Comparison of ENCODE assay signal across 13 cellular contexts in the genomic region with DNA sequence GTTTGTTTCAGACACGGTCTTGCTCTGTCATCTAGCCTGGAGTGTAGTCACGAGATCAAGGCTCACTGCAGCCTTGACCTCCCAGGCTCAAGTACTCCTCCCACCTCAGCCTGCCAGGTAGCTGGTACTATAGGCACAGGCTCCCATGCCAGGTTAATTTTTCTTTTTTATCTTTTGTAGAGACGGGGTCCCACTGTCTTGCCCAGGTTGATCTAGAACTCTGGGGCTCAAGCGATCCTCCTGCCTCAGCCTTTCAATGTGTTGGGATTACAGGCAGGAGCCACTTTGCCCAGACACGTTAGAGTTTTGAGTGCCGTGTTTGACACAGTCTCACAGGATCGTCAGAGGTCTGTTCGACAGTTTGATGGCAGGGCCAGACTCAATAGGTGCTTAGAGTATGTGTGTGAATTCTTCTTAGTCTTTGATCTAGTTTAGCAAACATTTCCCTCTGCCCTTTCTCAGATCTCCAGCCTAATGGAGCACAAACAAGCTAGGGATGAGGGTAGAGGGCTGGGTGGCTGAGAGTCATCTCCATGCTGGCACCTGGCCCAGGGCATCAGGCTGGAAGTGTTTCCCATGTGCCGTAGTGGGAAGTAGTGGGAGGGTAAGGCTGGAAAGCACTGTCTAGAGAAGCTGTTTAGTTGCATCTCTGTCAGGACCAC.
DNase-seq lines count a peak whose midpoint lies in the region; ATAC-seq, FAIRE-seq and TF ChIP-seq lines count a peak whose summit lies in the region.
"Had no signal": no experiment of that assay in that cellular context is flagged by ENCODE, and none has a peak within 500 bp of the region (broad histone marks: within the 10 kb centered on the region; RNA-seq: fewer than 3 reads in every experiment).

No MANE protein-coding gene starts in this region.

- DNase-seq in D341Med (ENCODE audit: low spot score) (peak; percentile 9), M059J (ENCODE audit: low read depth) (peak; percentile 57), RWPE1 (ENCODE audit: low spot score) (no peak), keratinocyte (ENCODE audit: low read depth, low spot score) (no peak), epidermal melanocyte (ENCODE audit: insufficient read length, low spot score) (no peak), NCI-H2196 treated with DMSO at 0.1 percent for 48 hours (lab: John Stamatoyannopoulos, UW; ENCODE audit: unreplicated experiment) (no peak), lower lobe of right lung (no peak), superior temporal gyrus (ENCODE audit: extremely low spot score) (no peak)
- DNase-seq: activated naive CD4-positive, alpha-beta T cell; erythroblast; mucosa of descending colon; stimulated activated CD4-positive, alpha-beta T cell treated with anti-CD3 and anti-CD28 coated beads, Interleukin-4, amount 100 ng/mL, for 24 hours; stimulated activated naive CD4-positive, alpha-beta T cell treated with Interleukin-2 at 50 U/mL for 16 hours had no signal

- CTCF ChIA-PET in RWPE1 (lab: Yijun Ruan, JAX): interaction anchor here (0.7 to 1.1 kb wide), 2 partner anchors 33 to 53 kb away, joined by 3 to 4 read pairs; no protein-coding TSS in a partner anchor

- no peak for TF ChIP-seq CTCF in RWPE1 (conservative IDR thresholded peaks at IDR 0.05; ENCODE audit: low read depth)
- TF ChIP-seq CTCF in keratinocyte (optimal IDR thresholded peaks at IDR 0.05 in 1 of 3, IDR thresholded peaks at IDR 0.05 in 1 of 3, conservative IDR thresholded peaks at IDR 0.05 in 1 of 3; ENCODE audit: extremely low read depth in 1 of 3, insufficient read depth in 2 of 3, low read length in 3 of 3): no peak
- no peak for TF ChIP-seq CTCF in lower lobe of right lung (IDR thresholded peaks at IDR 0.05)

- H2AFZ ChIP-seq in keratinocyte (ENCODE audit: control insufficient read depth, low read length): peak overlapping the region; percentile 1

- H3K27ac ChIP-seq in RWPE1 (peak overlapping the region; percentile 16), keratinocyte (ENCODE audit: control insufficient read depth, insufficient read depth, low read length) (no peak overlapping the region), lower lobe of right lung (no peak overlapping the region)

- intact Hi-C loops in lower lobe of right lung (cut with DNase I): no loop called here

- H4K20me1 ChIP-seq in keratinocyte (ENCODE audit: control insufficient read depth, extremely low read depth, insufficient read depth, low read length): no peaks in the 10 kb centered on the region

- H3K79me2 ChIP-seq in keratinocyte (ENCODE audit: control insufficient read depth, insufficient read depth, low read length): no peaks in the 10 kb centered on the region

- H3K4me1 ChIP-seq in keratinocyte (ENCODE audit: control insufficient read depth, extremely low read depth, insufficient read depth, low read length) (peaks cover 43% of the 10 kb centered on the region), lower lobe of right lung (peaks cover 15% of the 10 kb centered on the region)

- ATAC-seq in lower lobe of right lung: no peak

- H3K27me3 ChIP-seq in keratinocyte (ENCODE audit: control insufficient read depth, extremely low read depth, insufficient read depth, low read length): no peaks in the 10 kb centered on the region
- H3K27me3 ChIP-seq in lower lobe of right lung (ENCODE audit: low read depth): no peaks in the 10 kb centered on the region

- peak overlapping the region; percentile 10 for H3K4me2 ChIP-seq in keratinocyte (ENCODE audit: control insufficient read depth, extremely low read depth, insufficient read depth, low read depth, low read length)

- POLR2A ChIA-PET in RWPE1 (lab: Yijun Ruan, JAX; ENCODE audit: low non-redundant PET): no interaction called here

- H3K9ac ChIP-seq in keratinocyte (ENCODE audit: control insufficient read depth, extremely low read depth, insufficient read depth, low read length): peak overlapping the region; percentile 6

- dilution Hi-C loops in keratinocyte (cut with MboI; ENCODE audit: extremely low pct_ligation_motif_present, low sequenced_read_pairs): no loop called here

- no peaks in the 10 kb centered on the region for H3K9me1 ChIP-seq in keratinocyte (ENCODE audit: control insufficient read depth, extremely low read depth, insufficient read depth, low read length)

- H3K4me3 ChIP-seq in keratinocyte (ENCODE audit: control insufficient read depth in 2 of 3, extremely low read depth in 1 of 3, insufficient read depth in 2 of 3, low read depth in 1 of 3, low read length in 3 of 3) (no peak overlapping the region), lower lobe of right lung (no peak overlapping the region)
- H3K4me3 ChIP-seq: mucosa of descending colon had no signal

- peak; percentile 88 for FAIRE-seq in keratinocyte (lab: Jason Lieb, UNC)

- H3K36me3 ChIP-seq in keratinocyte (ENCODE audit: control insufficient read depth in 2 of 2, extremely low read depth in 1 of 2, insufficient read depth in 2 of 2, low read length in 2 of 2) (no peaks in the 10 kb centered on the region), lower lobe of right lung (no peaks in the 10 kb centered on the region)

- peaks cover 5% of the 10 kb centered on the region for H3K9me3 ChIP-seq in keratinocyte (ENCODE audit: control insufficient read depth, low read depth, low read length)
- no peaks in the 10 kb centered on the region for H3K9me3 ChIP-seq in lower lobe of right lung

Comparison
In these comparisons a context has a peak if more than half of its experiments do, and no peak if none do; other contexts are left out.
1. DNase-seq: peak in D341Med (single experiment) and M059J (single experiment); none in RWPE1 (single experiment), keratinocyte (single experiment), epidermal melanocyte (single experiment), NCI-H2196 treated with DMSO at 0.1 percent for 48 hours (single experiment), lower lobe of right lung (single experiment) and superior temporal gyrus (single experiment).